ENCODE assay signal across 2 cellular contexts in genomic region chr11:115493905-115494304, GRCh38.
TF ChIP-seq lines count a peak whose summit lies in the region.

No MANE protein-coding gene starts in this region.

TF ChIP-seq in HepG2, 621 proteins besides CTCF, POLR2A, EP300 and RAD21:
- TF ChIP-seq SOX5 (CRISPR knock-in tag; IDR thresholded peaks at IDR 0.05; ENCODE audit: borderline replicate concordance) (peak; percentile 79; the same call in 1 of the 2 replicates), SAP130 (CRISPR knock-in tag; IDR thresholded peaks at IDR 0.05; ENCODE audit: low read depth) (peak; percentile 29; the same call in 1 of the 2 replicates), HMG20B (CRISPR knock-in tag; conservative IDR thresholded peaks at IDR 0.05) (no peak), CEBPB (IDR thresholded peaks at IDR 0.05; ENCODE audit: borderline replicate concordance, low read depth, low read length) (0 out of 2 replicates have a peak, but pooled peaks have one; percentile 22), ATF4 (CRISPR knock-in tag; IDR thresholded peaks at IDR 0.05) (peak in 1 of 2 experiments; percentile 68; a peak in 2 of 4 replicates), ISL2 (CRISPR knock-in tag; IDR thresholded peaks at IDR 0.05) (0 out of 2 replicates have a peak, but pooled peaks have one; percentile 28), HMG20A (CRISPR knock-in tag; IDR thresholded peaks at IDR 0.05; ENCODE audit: borderline replicate concordance) (peak; percentile 79; the same call in 1 of the 2 replicates), FOXA3 (CRISPR knock-in tag; IDR thresholded peaks at IDR 0.05) (peak; percentile 50), NCOA2 (CRISPR knock-in tag; IDR thresholded peaks at IDR 0.05) (peak; percentile 68), FOXK2 (IDR thresholded peaks at IDR 0.05) (no peak), GATAD2A (CRISPR knock-in tag; IDR thresholded peaks at IDR 0.05) (peak; percentile 55; the same call in 1 of the 2 replicates), ZNF629 (CRISPR knock-in tag; conservative IDR thresholded peaks at IDR 0.05) (no peak), CEBPG (CRISPR knock-in tag; IDR thresholded peaks at IDR 0.05) (peak; percentile 68), CBFB (CRISPR knock-in tag; IDR thresholded peaks at IDR 0.05) (peak; percentile 79; the same call in 1 of the 2 replicates), FOXA1 (IDR thresholded peaks at IDR 0.05) (no peak), FOXA1 (CRISPR knock-in tag; IDR thresholded peaks at IDR 0.05) (peak; percentile 60; the same call in 1 of the 2 replicates), TCF7 (IDR thresholded peaks at IDR 0.05; ENCODE audit: low read depth) (peak; percentile 76), ARID5B (CRISPR knock-in tag; IDR thresholded peaks at IDR 0.05) (peak; percentile 82), LBX2 (CRISPR knock-in tag; IDR thresholded peaks at IDR 0.05; ENCODE audit: borderline replicate concordance) (no peak), JDP2 (CRISPR knock-in tag; IDR thresholded peaks at IDR 0.05; ENCODE audit: borderline replicate concordance) (no peak), FOXP1 (IDR thresholded peaks at IDR 0.05) (no peak), FOXP1 (CRISPR knock-in tag; IDR thresholded peaks at IDR 0.05) (peak; percentile 25; the same call in 1 of the 2 replicates), SOX13 (IDR thresholded peaks at IDR 0.05) (no peak), SOX13 (CRISPR knock-in tag; conservative IDR thresholded peaks at IDR 0.05 in 1 of 2, IDR thresholded peaks at IDR 0.05 in 1 of 2) (peak in 1 of 2 experiments; percentile 89; a peak in 2 of 4 replicates), MEIS1 (CRISPR knock-in tag; IDR thresholded peaks at IDR 0.05; ENCODE audit: borderline replicate concordance) (no peak), BCL6 (CRISPR knock-in tag; IDR thresholded peaks at IDR 0.05) (peak; percentile 85)
TF ChIP-seq in HepG2: peak in this region for 17.

TF ChIP-seq in WTC11, 78 proteins besides CTCF, POLR2A, EP300 and RAD21:
- peak; percentile 70 for TF ChIP-seq GABPB1 (CRISPR knock-in tag; IDR thresholded peaks at IDR 0.05)
- TF ChIP-seq STAT6 (CRISPR knock-in tag; conservative IDR thresholded peaks at IDR 0.05; ENCODE audit: low read depth): no peak
